Comparison of ENCODE assay signal across 8 cellular contexts in the genomic region with DNA sequence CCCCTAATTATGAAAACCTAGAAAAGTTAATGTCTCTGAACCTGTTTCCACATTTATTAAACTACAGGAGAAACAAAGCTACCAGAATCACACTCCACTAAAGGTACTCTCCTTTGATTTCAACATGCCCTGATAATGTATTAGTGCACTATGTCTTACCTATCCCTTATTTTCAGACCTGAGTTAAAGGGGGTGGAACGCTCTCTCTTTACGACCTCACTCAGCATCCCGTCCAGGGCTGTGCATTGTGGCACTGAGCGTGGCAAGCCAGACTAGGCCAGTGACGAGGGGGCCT. TPM values are rescaled to one million over a fixed set of nuclear protein-coding genes. Genes with fewer than 3 reads are reported as not detected.
DNase-seq lines count a peak whose midpoint lies in the region; ATAC-seq and TF ChIP-seq lines count a peak whose summit lies in the region.

No MANE protein-coding gene starts in this region.

- in situ Hi-C loops in mammary epithelial cell (cut with MboI; ENCODE audit: low sequenced_read_pairs in 2 of 2), result no loop called here

- DNase-seq in mammary epithelial cell (no peak), NCI-H146 treated with DMSO at 0.1 percent for 48 hours (lab: John Stamatoyannopoulos, UW; ENCODE audit: unreplicated experiment) (no peak), foreskin melanocyte (no peak)

- dilution Hi-C loops in mammary epithelial cell (cut with HindIII; ENCODE audit: low sequenced_read_pairs), result no loop called here

- peak overlapping the region; percentile 74 for H3K27ac ChIP-seq in mammary epithelial cell (ENCODE audit: insufficient read depth, low read depth, low read length)
- H3K27ac ChIP-seq in mesodermal cell (ENCODE audit: low read depth, low read length, severe bottlenecking), result peak overlapping the region; percentile 83

- no peaks in the 10 kb centered on the region for H3K36me3 ChIP-seq in mammary epithelial cell (ENCODE audit: insufficient read depth, low read length)
- peaks cover 25% of the 10 kb centered on the region for H3K36me3 ChIP-seq in mesodermal cell (ENCODE audit: control insufficient read depth, insufficient read depth, low read length)

- CTCF ChIA-PET in mammary epithelial cell (lab: Charles Lee; ENCODE audit: low non-redundant PET), result no interaction called here

- no peaks in the 10 kb centered on the region for H3K9me3 ChIP-seq in mammary epithelial cell (replicated peaks; ENCODE audit: insufficient read depth, low read length)
- H3K9me3 ChIP-seq in mesodermal cell (ENCODE audit: control insufficient read depth, low read length), result no peaks in the 10 kb centered on the region

- peak overlapping the region; percentile 92 for H3K9ac ChIP-seq in mammary epithelial cell (ENCODE audit: insufficient read depth, low read length)

- intact Hi-C loops in mammary epithelial cell (cut with micrococcal nuclease), result loop anchor here (1.0 kb wide), 1 partner anchor 11 kb away; no protein-coding TSS in a partner anchor

- no peaks in the 10 kb centered on the region for H4K20me1 ChIP-seq in mammary epithelial cell (ENCODE audit: insufficient read depth, low read length)

- H2AFZ ChIP-seq in mammary epithelial cell (ENCODE audit: low read depth, low read length), result peak overlapping the region; percentile 96

- ATAC-seq in GM18519 (IDR thresholded peaks at IDR 0.05; ENCODE audit: low FRiP score, unreplicated experiment), result peak; percentile 11
- ATAC-seq in HG03571 (IDR thresholded peaks at IDR 0.05; ENCODE audit: unreplicated experiment), result peak; percentile 24
- no peak for ATAC-seq in GM18517 (IDR thresholded peaks at IDR 0.05; ENCODE audit: unreplicated experiment)
- ATAC-seq in GM19035 (IDR thresholded peaks at IDR 0.05; ENCODE audit: unreplicated experiment), result no peak

- no peaks in the 10 kb centered on the region for H3K27me3 ChIP-seq in mammary epithelial cell (ENCODE audit: insufficient read depth, low read length)

- no peak for TF ChIP-seq CTCF in mammary epithelial cell (conservative IDR thresholded peaks at IDR 0.05 in 1 of 2, IDR thresholded peaks at IDR 0.05 in 1 of 2; ENCODE audit: extremely low read depth in 1 of 2, insufficient read depth in 1 of 2, low read depth in 1 of 2, low read length in 2 of 2)

- H3K4me3 ChIP-seq in mammary epithelial cell (replicated peaks in 1 of 3; ENCODE audit: insufficient read depth in 1 of 3, low read depth in 2 of 3, low read length in 3 of 3) (peak overlapping the region; percentile 70 to 96 (median 80)), mesodermal cell (ENCODE audit: extremely low read depth, insufficient read depth, low read length, poor library complexity, severe bottlenecking) (peak overlapping the region; percentile 72)

- peak overlapping the region; percentile 98 for H3K4me2 ChIP-seq in mammary epithelial cell (ENCODE audit: insufficient read depth, low read depth, low read length)

- H3K79me2 ChIP-seq in mammary epithelial cell (ENCODE audit: insufficient read depth, low read length), result peaks cover 17% of the 10 kb centered on the region

- H3K4me1 ChIP-seq in mammary epithelial cell (ENCODE audit: insufficient read depth, low read length), result peaks cover 3% of the 10 kb centered on the region
- H3K4me1 ChIP-seq in mesodermal cell (ENCODE audit: control insufficient read depth, insufficient read depth, low read length, poor library complexity, severe bottlenecking), result peaks cover 7% of the 10 kb centered on the region

- BruUV-seq in mammary epithelial cell (replicated peaks; lab: Mats Ljungman, UMichigan), result no TSS peak

- WGBS in mammary epithelial cell (ENCODE audit: low coverage, missing lambda C conversion rate), result 5% methylated on average over 5 of the region's 5 CpGs
- 0 to 17% methylated on average over 3 to 5 of the region's 5 CpGs for WGBS in mesodermal cell (ENCODE audit: insufficient coverage in 2 of 2), 2 experiments

RNA-seq across cellular contexts. Expression of a gene that starts 0.7 kb away (rescaled TPM):
- 10 to 100 TPM; 10.8 to 34.9 TPM for total RNA-seq in mammary epithelial cell
- 55.3 TPM for polyA plus RNA-seq in mammary epithelial cell
- 24.0 TPM for polyA minus RNA-seq in mammary epithelial cell
- 39.4 TPM for polyA plus RNA-seq in mesodermal cell (2013, experiment 1 of 2)
- polyA plus RNA-seq in mesodermal cell (2013, experiment 2 of 2), result 36.1 TPM

RNA-seq across cellular contexts. Expression of a gene that starts 11.3 kb away (rescaled TPM):
- total RNA-seq in mammary epithelial cell, result 10 to 100 TPM; 13.2 to 21.3 TPM
- 10.5 TPM for polyA plus RNA-seq in mammary epithelial cell
- polyA minus RNA-seq in mammary epithelial cell, result 50.5 TPM
- 40.0 TPM for polyA plus RNA-seq in mesodermal cell (2013, experiment 1 of 2)
- polyA plus RNA-seq in mesodermal cell (2013, experiment 2 of 2), result 35.6 TPM

RNA-seq across cellular contexts. Expression of a gene that starts 53.2 kb away (rescaled TPM):
- 10 to 100 TPM in 1 of 2 donors, 1 to 10 TPM in 1; 6.4 to 10.5 TPM for total RNA-seq in mammary epithelial cell
- polyA plus RNA-seq in mammary epithelial cell, result 6.4 TPM
- polyA minus RNA-seq in mammary epithelial cell, result 14.8 TPM
- polyA plus RNA-seq in mesodermal cell (2013, experiment 1 of 2), result 10.8 TPM
- polyA plus RNA-seq in mesodermal cell (2013, experiment 2 of 2), result 8.5 TPM

Comparison
In these comparisons a context has a peak if more than half of its experiments do, and no peak if none do; other contexts are left out.
1. ATAC-seq: peak in GM18519 (single experiment) and HG03571 (single experiment); none in GM18517 (single experiment) and GM19035 (single experiment).